6 cellular contexts compared by ENCODE assay signal in the genomic region with DNA sequence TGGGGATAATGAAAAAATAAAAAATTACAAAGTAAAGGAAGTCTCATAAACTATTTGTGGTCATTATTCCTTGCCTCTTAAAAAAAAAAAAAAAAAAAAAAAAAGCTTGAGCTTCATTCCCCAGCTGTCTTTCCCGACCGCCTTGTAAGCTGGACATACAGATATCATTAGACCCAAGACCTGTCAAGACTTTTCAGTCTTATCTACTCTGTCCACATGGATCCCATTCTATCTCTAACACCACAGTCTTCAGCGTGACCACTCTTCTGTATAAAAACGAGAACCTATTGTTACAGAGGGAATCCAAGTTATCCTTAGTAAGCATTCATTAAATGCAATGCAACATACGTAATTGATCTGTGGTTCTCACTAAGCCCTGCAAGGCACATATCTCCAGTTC.
"Had no signal": no experiment of that assay in that cellular context is flagged by ENCODE, and none has a peak within 500 bp of the region (broad histone marks: within the 10 kb centered on the region; RNA-seq: fewer than 3 reads in every experiment).

No MANE protein-coding gene starts in this region.

- H3K27ac ChIP-seq: GM23248 had no signal

- DNase-seq: GM23248, GOT3, H7, HCEC 1CT, IMR-90, KBM-7 had no signal

- H3K4me3 ChIP-seq: GM23248 had no signal
